ENCODE assay signal across 8 cellular contexts in the genomic region with DNA sequence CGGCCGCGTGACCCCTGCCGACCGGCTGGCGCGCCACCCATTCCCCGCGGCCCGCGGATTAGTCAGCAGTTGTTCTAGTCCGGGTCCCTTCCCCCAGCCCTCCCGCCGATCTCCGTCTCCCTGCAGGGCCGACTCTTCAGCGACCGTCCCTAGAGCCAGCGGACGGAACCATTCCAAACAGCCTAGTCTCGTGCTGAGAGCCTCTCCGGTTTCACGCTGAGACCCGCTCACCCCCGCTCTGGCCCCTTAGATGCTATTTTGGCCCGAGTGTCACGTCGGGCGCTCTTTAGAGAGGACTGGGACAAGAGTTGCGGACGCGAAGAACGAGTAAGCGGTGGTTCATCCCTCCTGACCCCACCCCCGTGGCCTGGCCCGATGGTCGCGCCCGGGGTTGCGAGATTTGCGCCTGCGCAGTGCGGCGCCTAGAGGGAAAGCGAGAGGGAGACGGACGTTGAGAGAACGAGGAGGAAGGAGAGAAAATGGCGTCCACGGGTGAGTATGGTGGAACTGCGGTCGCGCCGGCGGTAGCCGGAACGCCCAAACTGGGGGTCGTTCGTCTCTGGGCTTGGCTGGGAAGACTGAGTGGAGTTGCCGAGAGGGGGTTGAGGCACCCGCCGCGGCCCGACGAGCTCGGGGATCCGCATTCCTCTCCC.
DNase-seq lines count a peak whose midpoint lies in the region; TF ChIP-seq lines count a peak whose summit lies in the region.

A gene with protein sequence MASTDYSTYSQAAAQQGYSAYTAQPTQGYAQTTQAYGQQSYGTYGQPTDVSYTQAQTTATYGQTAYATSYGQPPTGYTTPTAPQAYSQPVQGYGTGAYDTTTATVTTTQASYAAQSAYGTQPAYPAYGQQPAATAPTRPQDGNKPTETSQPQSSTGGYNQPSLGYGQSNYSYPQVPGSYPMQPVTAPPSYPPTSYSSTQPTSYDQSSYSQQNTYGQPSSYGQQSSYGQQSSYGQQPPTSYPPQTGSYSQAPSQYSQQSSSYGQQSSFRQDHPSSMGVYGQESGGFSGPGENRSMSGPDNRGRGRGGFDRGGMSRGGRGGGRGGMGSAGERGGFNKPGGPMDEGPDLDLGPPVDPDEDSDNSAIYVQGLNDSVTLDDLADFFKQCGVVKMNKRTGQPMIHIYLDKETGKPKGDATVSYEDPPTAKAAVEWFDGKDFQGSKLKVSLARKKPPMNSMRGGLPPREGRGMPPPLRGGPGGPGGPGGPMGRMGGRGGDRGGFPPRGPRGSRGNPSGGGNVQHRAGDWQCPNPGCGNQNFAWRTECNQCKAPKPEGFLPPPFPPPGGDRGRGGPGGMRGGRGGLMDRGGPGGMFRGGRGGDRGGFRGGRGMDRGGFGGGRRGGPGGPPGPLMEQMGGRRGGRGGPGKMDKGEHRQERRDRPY (plus strand): TSS at position 411 of the 653 bp plus-strand sequence. CDS start 69 bp downstream, at position 480.
A gene (minus strand): TSS at position 124 of the 653 bp plus-strand sequence. CDS start 2,355 bp downstream, outside the sequence.

- in situ Hi-C loops in HAP-1 (cut with MboI; ENCODE audit: low sequenced_read_pairs), result no loop called here

- DNase-seq in ELR (ENCODE audit: low read depth) (peak; percentile 98), HAP-1 (ENCODE audit: low spot score in 2 of 2) (peak; percentile 87 to 98), MM.1S (peak; percentile 95), SHP77 treated with DMSO at 0.1 percent for 48 hours (lab: John Stamatoyannopoulos, UW) (peak; percentile 90), fibroblast of the conjunctiva (ENCODE audit: low read depth) (peak; percentile 92), nephron progenitor cell (peak; percentile 98)
- peak; percentile 99 for DNase-seq in activated effector memory CD4-positive, alpha-beta T cell treated with anti-CD3 and anti-CD28 coated beads, Interleukin-2, amount 50 U/mL, for 16 hours

- H4K20me1 ChIP-seq in MM.1S (ENCODE audit: insufficient read depth, low read length), result peaks cover 40% of the 10 kb centered on the region

- peaks cover 5% of the 10 kb centered on the region for H3K27me3 Mint-ChIP-seq in nephron progenitor cell (ENCODE audit: low read depth, poor library complexity)
- peaks cover 3% of the 10 kb centered on the region for H3K27me3 Mint-ChIP-seq in stimulated activated naive CD8-positive, alpha-beta T cell treated with anti-CD3 and anti-CD28 coated beads, Interleukin-15, Interleukin-2, amounts not matched to agents 100 ng/mL and 50 ng/mL, for 24 hours

- H3K9ac ChIP-seq in MM.1S (ENCODE audit: low read length), result peak within 1 kb of the TSS; percentile 100

- H3K79me2 ChIP-seq in MM.1S (ENCODE audit: low read length), result peaks cover 75% of the 10 kb centered on the region

- H3F3A ChIP-seq in MM.1S (ENCODE audit: insufficient read depth, low read length), result 0 out of 2 replicates have a peak, but pooled peaks cover 8% of the 10 kb centered on the region

- peak within 1 kb of the TSS; percentile 96 for H3K4me3 Mint-ChIP-seq in nephron progenitor cell
- peak within 1 kb of the TSS; percentile 97 for H3K4me3 Mint-ChIP-seq in stimulated activated naive CD8-positive, alpha-beta T cell treated with anti-CD3 and anti-CD28 coated beads, Interleukin-15, Interleukin-2, amounts not matched to agents 100 ng/mL and 50 ng/mL, for 24 hours

- H3K9me3 ChIP-seq in HAP-1 (no peaks in the 10 kb centered on the region), MM.1S (replicated peaks; ENCODE audit: insufficient read depth, low read length) (no peaks in the 10 kb centered on the region)

- peaks cover 37% of the 10 kb centered on the region for H3K36me3 Mint-ChIP-seq in nephron progenitor cell (ENCODE audit: low read depth)
- H3K36me3 Mint-ChIP-seq in stimulated activated naive CD8-positive, alpha-beta T cell treated with anti-CD3 and anti-CD28 coated beads, Interleukin-15, Interleukin-2, amounts not matched to agents 100 ng/mL and 50 ng/mL, for 24 hours (ENCODE audit: low read depth), result peaks cover 62% of the 10 kb centered on the region

- no peaks in the 10 kb centered on the region for H3K9me3 Mint-ChIP-seq in nephron progenitor cell
- no peaks in the 10 kb centered on the region for H3K9me3 Mint-ChIP-seq in stimulated activated naive CD8-positive, alpha-beta T cell treated with anti-CD3 and anti-CD28 coated beads, Interleukin-15, Interleukin-2, amounts not matched to agents 100 ng/mL and 50 ng/mL, for 24 hours

- H3K4me1 ChIP-seq in HAP-1, result peaks cover 35% of the 10 kb centered on the region
- peaks cover 21% of the 10 kb centered on the region for H3K4me1 ChIP-seq in MM.1S (ENCODE audit: low read length)

- H3K4me3 ChIP-seq in HAP-1 (peak within 1 kb of the TSS; percentile 88), MM.1S (ENCODE audit: low read length) (peak within 1 kb of the TSS; percentile 87)

- H3K27me3 ChIP-seq in HAP-1 (ENCODE audit: low read depth) (no peaks in the 10 kb centered on the region), MM.1S (replicated peaks; ENCODE audit: insufficient read depth, low read length) (no peaks in the 10 kb centered on the region)

- peak within 1 kb of the TSS; percentile 89 for H3K27ac ChIP-seq in MM.1S (ENCODE audit: low read length)

- peak within 1 kb of the TSS; percentile 100 for H3K27ac Mint-ChIP-seq in nephron progenitor cell
- peak within 1 kb of the TSS; percentile 100 for H3K27ac Mint-ChIP-seq in stimulated activated naive CD8-positive, alpha-beta T cell treated with anti-CD3 and anti-CD28 coated beads, Interleukin-15, Interleukin-2, amounts not matched to agents 100 ng/mL and 50 ng/mL, for 24 hours

- H3K9me2 ChIP-seq in MM.1S (replicated peaks; ENCODE audit: insufficient read depth, low read length), result no peaks in the 10 kb centered on the region

- H3K4me2 ChIP-seq in MM.1S (ENCODE audit: low read depth, low read length), result peak within 1 kb of the TSS; percentile 99

- TF ChIP-seq CTCF in MM.1S (IDR thresholded peaks at IDR 0.05; ENCODE audit: low read length), result no peak
- no peak for TF ChIP-seq CTCF in nephron progenitor cell (IDR thresholded peaks at IDR 0.05)

- peaks cover 63% of the 10 kb centered on the region for H3K4me1 Mint-ChIP-seq in nephron progenitor cell
- H3K4me1 Mint-ChIP-seq in stimulated activated naive CD8-positive, alpha-beta T cell treated with anti-CD3 and anti-CD28 coated beads, Interleukin-15, Interleukin-2, amounts not matched to agents 100 ng/mL and 50 ng/mL, for 24 hours (ENCODE audit: low read depth), result peaks cover 52% of the 10 kb centered on the region

- H2AFZ ChIP-seq in MM.1S (ENCODE audit: low read length), result peak within 1 kb of the TSS; percentile 82

- H3K36me3 ChIP-seq in HAP-1 (replicated peaks) (peaks cover 74% of the 10 kb centered on the region), MM.1S (replicated peaks; ENCODE audit: insufficient read depth, low read length) (peaks cover 7% of the 10 kb centered on the region)

Comparison
In these comparisons a context has a peak if more than half of its experiments do, and no peak if none do; other contexts are left out.
1. Peak in every context shown above with its lines: DNase-seq, H3K4me3 ChIP-seq and H3K27ac ChIP-seq.